Comparison of ENCODE assay signal across 12 cellular contexts in genomic region chr18:58013241-58014211, GRCh38. TPM values are rescaled to one million over a fixed set of nuclear protein-coding genes. Genes with fewer than 3 reads are reported as not detected.
DNase-seq lines count a peak whose midpoint lies in the region; ATAC-seq, FAIRE-seq and TF ChIP-seq lines count a peak whose summit lies in the region.
"Had no signal": no experiment of that assay in that cellular context is flagged by ENCODE, and none has a peak within 500 bp of the region (broad histone marks: within the 10 kb centered on the region; RNA-seq: fewer than 3 reads in every experiment).

No MANE protein-coding gene starts in this region.

- no peak overlapping the region for H3K4me3 ChIP-seq in IMR-90 (ENCODE audit: insufficient read depth, low read depth, low read length)
- no peak overlapping the region for H3K4me3 ChIP-seq in bronchial epithelial cell (ENCODE audit: low read depth, low read length)
- no peak overlapping the region for H3K4me3 ChIP-seq in mesendoderm (ENCODE audit: low read length)
- H3K4me3 ChIP-seq: BLaER1 treated with 17β-estradiol and CSF1 and Interleukin-3, amounts not matched to agents 10 nM and 100 nM had no signal

- no peak overlapping the region for H2BK15ac ChIP-seq in IMR-90 (ENCODE audit: low read depth, low read length)
- H2BK15ac ChIP-seq in mesendoderm (replicated peaks; ENCODE audit: low read depth) = no peak overlapping the region

- H3K18ac ChIP-seq in IMR-90 (ENCODE audit: low read depth, low read length) (no peak overlapping the region), mesendoderm (ENCODE audit: low read length) (no peak overlapping the region)

- no peak overlapping the region for H2AK5ac ChIP-seq in IMR-90 (ENCODE audit: low read depth, low read length)
- no peak overlapping the region for H2AK5ac ChIP-seq in mesendoderm (ENCODE audit: low read length)

- H3K14ac ChIP-seq in IMR-90 (replicated peaks; ENCODE audit: low read depth, low read length) = peak overlapping the region; percentile 43; the same call in 1 of the 2 replicates

- H3K4me2 ChIP-seq in IMR-90 (ENCODE audit: low read depth, low read length) = no peak overlapping the region
- no peak overlapping the region for H3K4me2 ChIP-seq in mesendoderm (ENCODE audit: low read length)

- H3K9ac ChIP-seq in IMR-90 (ENCODE audit: low read depth, low read length) = no peak overlapping the region
- H3K9ac ChIP-seq in mesendoderm (ENCODE audit: low read length) = no peak overlapping the region
- H3K9ac ChIP-seq: BLaER1 treated with 17β-estradiol and CSF1 and Interleukin-3, amounts not matched to agents 10 nM and 100 nM had no signal

- no peak for ATAC-seq in IMR-90 (ENCODE audit: low read depth)
- no peak for ATAC-seq in HG02885 (IDR thresholded peaks at IDR 0.05; ENCODE audit: poor library complexity, unreplicated experiment)
- ATAC-seq in HG03521 (IDR thresholded peaks at IDR 0.05; ENCODE audit: unreplicated experiment) = no peak

- H3K9me3 ChIP-seq in IMR-90 (ENCODE audit: control insufficient read depth, insufficient read depth, low read length) = peaks cover 3% of the 10 kb centered on the region

- H3K27me3 ChIP-seq in IMR-90 (ENCODE audit: control insufficient read depth, insufficient read depth, low read length) (no peaks in the 10 kb centered on the region; the same call in 1 of the 2 replicates), bronchial epithelial cell (ENCODE audit: control insufficient read depth, insufficient read depth, low read length) (no peaks in the 10 kb centered on the region), mesendoderm (ENCODE audit: insufficient read depth, low read length, poor library complexity) (no peaks in the 10 kb centered on the region)
- H3K27me3 ChIP-seq: BLaER1 treated with 17β-estradiol and CSF1 and Interleukin-3, amounts not matched to agents 10 nM and 100 nM had no signal

- H3K27ac Mint-ChIP-seq in activated T-helper 1 cell treated with anti-CD3 and anti-CD28 coated beads, Interleukin-12 subunit alpha, Interleukin-12 subunit beta, Interleukin-2, Interleukin-4 antibody, amounts not matched to agents 30 ng/mL and 10 ng/mL and 1 ng/mL, durations not matched to agents 14 hours and 24 hours and 36 hours = no peak overlapping the region
- H3K27ac Mint-ChIP-seq: memory B cell had no signal

- H3K36me3 ChIP-seq in IMR-90 (ENCODE audit: control insufficient read depth, insufficient read depth, low read length) = no peaks in the 10 kb centered on the region
- H3K36me3 ChIP-seq in bronchial epithelial cell (ENCODE audit: control insufficient read depth, insufficient read depth, low read length) = no peaks in the 10 kb centered on the region
- H3K36me3 ChIP-seq in mesendoderm (ENCODE audit: control insufficient read depth, insufficient read depth, low read length) = no peaks in the 10 kb centered on the region
- H3K36me3 ChIP-seq: BLaER1 treated with 17β-estradiol and CSF1 and Interleukin-3, amounts not matched to agents 10 nM and 100 nM had no signal

- no peak overlapping the region for H2AK9ac ChIP-seq in IMR-90 (replicated peaks; ENCODE audit: low read depth, low read length, poor library complexity)

- in situ Hi-C loops in IMR-90 (cut with MboI; ENCODE audit: low sequenced_read_pairs) = no loop called here

- H3K4ac ChIP-seq in IMR-90 (ENCODE audit: low read depth, low read length) = no peak overlapping the region
- H3K4ac ChIP-seq in mesendoderm (ENCODE audit: low read depth, low read length) = no peak overlapping the region

- peak; percentile 28 for FAIRE-seq in bronchial epithelial cell (lab: Jason Lieb, UNC)
- FAIRE-seq: H1 had no signal

- H4K5ac ChIP-seq in IMR-90 (ENCODE audit: low read depth, low read length) (no peak overlapping the region), mesendoderm (ENCODE audit: low read length) (no peak overlapping the region)

- intact Hi-C loops in IMR-90 (cut with micrococcal nuclease) = no loop called here
- intact Hi-C loops in activated T-helper 1 cell treated with anti-CD3 and anti-CD28 coated beads, Interleukin-12 subunit alpha, Interleukin-12 subunit beta, Interleukin-2, Interleukin-4 antibody, amounts not matched to agents 30 ng/mL and 10 ng/mL and 1 ng/mL, durations not matched to agents 14 hours and 24 hours and 36 hours (cut with micrococcal nuclease) = no loop called here

- no peak overlapping the region for H2BK5ac ChIP-seq in IMR-90 (ENCODE audit: low read depth, low read length, poor library complexity, severe bottlenecking)
- no peak overlapping the region for H2BK5ac ChIP-seq in mesendoderm (ENCODE audit: low read length)

- H4K8ac ChIP-seq in IMR-90 (ENCODE audit: low read depth in 2 of 2, low read length in 2 of 2) (no peak overlapping the region), mesendoderm (ENCODE audit: low read depth, low read length) (no peak overlapping the region)

- TF ChIP-seq POLR2A in IMR-90 (IDR thresholded peaks at IDR 0.05; ENCODE audit: low read depth, low read length) = no peak

- H3K56ac ChIP-seq in IMR-90 (ENCODE audit: extremely low read depth, insufficient read depth, low read length) (no peak overlapping the region), mesendoderm (ENCODE audit: low read length) (no peak overlapping the region)

- H3K9me3 Mint-ChIP-seq in activated T-helper 1 cell treated with anti-CD3 and anti-CD28 coated beads, Interleukin-12 subunit alpha, Interleukin-12 subunit beta, Interleukin-2, Interleukin-4 antibody, amounts not matched to agents 30 ng/mL and 10 ng/mL and 1 ng/mL, durations not matched to agents 14 hours and 24 hours and 36 hours = no peaks in the 10 kb centered on the region

- H3K36me3 Mint-ChIP-seq in activated T-helper 1 cell treated with anti-CD3 and anti-CD28 coated beads, Interleukin-12 subunit alpha, Interleukin-12 subunit beta, Interleukin-2, Interleukin-4 antibody, amounts not matched to agents 30 ng/mL and 10 ng/mL and 1 ng/mL, durations not matched to agents 14 hours and 24 hours and 36 hours (ENCODE audit: low read depth) = no peaks in the 10 kb centered on the region

- H2BK120ac ChIP-seq in IMR-90 (ENCODE audit: low read depth, low read length) (no peak overlapping the region), mesendoderm (ENCODE audit: low read depth, low read length) (no peak overlapping the region)

- no peaks in the 10 kb centered on the region for H3K9me1 ChIP-seq in IMR-90 (ENCODE audit: insufficient read depth, low read length)

- POLR2A ChIA-PET in IMR-90 (lab: Charles Lee; ENCODE audit: unreplicated experiment) = no interaction called here

- BruUV-seq in IMR-90 (replicated peaks; lab: Mats Ljungman, UMichigan) = no TSS peak

- dilution Hi-C loops in IMR-90 (cut with HindIII; ENCODE audit: low sequenced_read_pairs, unreplicated experiment) = no loop called here

- no peak overlapping the region for H3K27ac ChIP-seq in IMR-90 (ENCODE audit: insufficient read depth, low read length)
- H3K27ac ChIP-seq in mesendoderm (ENCODE audit: low read depth, low read length) = no peak overlapping the region
- H3K27ac ChIP-seq: BLaER1 treated with 17β-estradiol and CSF1 and Interleukin-3, amounts not matched to agents 10 nM and 100 nM had no signal

- no peak overlapping the region for H2AFZ ChIP-seq in IMR-90 (replicated peaks; ENCODE audit: low read length, poor library complexity)

- H3K79me2 ChIP-seq in mesendoderm (ENCODE audit: control insufficient read depth, insufficient read depth, low read length) = no peaks in the 10 kb centered on the region

- no peaks in the 10 kb centered on the region for H3K79me1 ChIP-seq in IMR-90 (ENCODE audit: low read depth in 1 of 2, low read length in 2 of 2)
- H3K79me1 ChIP-seq in mesendoderm (ENCODE audit: low read length) = no peaks in the 10 kb centered on the region

- CTCF ChIA-PET in IMR-90 (lab: Yijun Ruan, JAX) = no interaction called here

- peaks cover 6% of the 10 kb centered on the region for H3K27me3 Mint-ChIP-seq in activated T-helper 1 cell treated with anti-CD3 and anti-CD28 coated beads, Interleukin-12 subunit alpha, Interleukin-12 subunit beta, Interleukin-2, Interleukin-4 antibody, amounts not matched to agents 30 ng/mL and 10 ng/mL and 1 ng/mL, durations not matched to agents 14 hours and 24 hours and 36 hours (ENCODE audit: insufficient read depth)
- H3K27me3 Mint-ChIP-seq: memory B cell had no signal

- TF ChIP-seq CTCF in IMR-90 (conservative IDR thresholded peaks at IDR 0.05; ENCODE audit: low read depth, low read length) (no peak), bronchial epithelial cell (IDR thresholded peaks at IDR 0.05; ENCODE audit: insufficient read depth, low read length, severe bottlenecking) (no peak)

- H2BK20ac ChIP-seq in IMR-90 (ENCODE audit: low read depth, low read length) = no peak overlapping the region

- H3K4me1 Mint-ChIP-seq in activated T-helper 1 cell treated with anti-CD3 and anti-CD28 coated beads, Interleukin-12 subunit alpha, Interleukin-12 subunit beta, Interleukin-2, Interleukin-4 antibody, amounts not matched to agents 30 ng/mL and 10 ng/mL and 1 ng/mL, durations not matched to agents 14 hours and 24 hours and 36 hours (ENCODE audit: low read depth) = no peaks in the 10 kb centered on the region

- H4K91ac ChIP-seq in IMR-90 (ENCODE audit: insufficient read depth, low read depth, low read length) = no peak overlapping the region

- TF ChIP-seq RAD21 in IMR-90 (IDR thresholded peaks at IDR 0.05; ENCODE audit: low read length) = no peak

- no CpG with 5 or more reads among the region's 8 CpGs for WGBS in IMR-90 (ENCODE audit: extremely low coverage in 2 of 2, insufficient read length in 1 of 2), 2 experiments
- WGBS in mesendoderm (ENCODE audit: extremely low coverage, insufficient coverage, low lambda C conversion rate) = no CpG with 5 or more reads among the region's 8 CpGs

- no peaks in the 10 kb centered on the region for H4K20me1 ChIP-seq in IMR-90 (ENCODE audit: insufficient read depth, low read length)
- H4K20me1 ChIP-seq: BLaER1 treated with 17β-estradiol and CSF1 and Interleukin-3, amounts not matched to agents 10 nM and 100 nM had no signal

- H3K4me3 Mint-ChIP-seq in activated T-helper 1 cell treated with anti-CD3 and anti-CD28 coated beads, Interleukin-12 subunit alpha, Interleukin-12 subunit beta, Interleukin-2, Interleukin-4 antibody, amounts not matched to agents 30 ng/mL and 10 ng/mL and 1 ng/mL, durations not matched to agents 14 hours and 24 hours and 36 hours = no peak overlapping the region

- peak; percentile 80 for DNase-seq in DMS53 (lab: John Stamatoyannopoulos, UW)
- DNase-seq in IMR-90 = peak; percentile 22
- DNase-seq in bronchial epithelial cell (ENCODE audit: low read depth) = peak; percentile 96
- DNase-seq in mesendoderm = peak; percentile 46
- no peak for DNase-seq in activated T-helper 1 cell treated with anti-CD3 and anti-CD28 coated beads, Interleukin-12 subunit alpha, Interleukin-12 subunit beta, Interleukin-2, Interleukin-4 antibody, amounts not matched to agents 30 ng/mL and 10 ng/mL and 1 ng/mL, durations not matched to agents 14 hours and 24 hours and 36 hours (ENCODE audit: low spot score)
- DNase-seq in HK-2 (ENCODE audit: unreplicated experiment) = no peak
- DNase-seq: NCI-H526 treated with DMSO at 0.1 percent for 48 hours had no signal

- H3K23ac ChIP-seq in IMR-90 (ENCODE audit: low read depth, low read length) (no peak overlapping the region; the same call in 1 of the 2 replicates), mesendoderm (ENCODE audit: low read length) (no peak overlapping the region)

- H3K4me1 ChIP-seq in IMR-90 (ENCODE audit: control insufficient read depth, insufficient read depth, low read length) (no peaks in the 10 kb centered on the region; the same call in 1 of the 2 replicates), mesendoderm (ENCODE audit: control insufficient read depth, low read depth, low read length) (no peaks in the 10 kb centered on the region)

RNA-seq across cellular contexts. Expression of gene NEDD4L, which starts 30.5 kb away (rescaled TPM):
- total RNA-seq in IMR-90 (2012; rRNA removed) = 10.0 and 12.8 TPM in 2 replicates
- 10.8 and 10.9 TPM in 2 replicates for polyA plus RNA-seq in IMR-90 (2012; rRNA removed)
- 3.9 and 8.0 TPM in 2 replicates for polyA plus RNA-seq in IMR-90 (2012; cell fraction: cytosol; rRNA removed)
- 12.3 and 32.0 TPM in 2 replicates for polyA plus RNA-seq in IMR-90 (2012; cell fraction: nucleus; rRNA removed; ENCODE audit: low replicate concordance)
- total RNA-seq in bronchial epithelial cell = 11.3 and 14.2 TPM in 2 replicates
- 76.3 TPM for polyA plus RNA-seq in mesendoderm (2013, experiment 1 of 2)
- 81.0 TPM for polyA plus RNA-seq in mesendoderm (2013, experiment 2 of 2)
- 3.4 and 3.8 TPM in 2 replicates for total RNA-seq in activated T-helper 1 cell treated with anti-CD3 and anti-CD28 coated beads, Interleukin-12 subunit alpha, Interleukin-12 subunit beta, Interleukin-2, Interleukin-4 antibody, amounts not matched to agents 30 ng/mL and 10 ng/mL and 1 ng/mL, durations not matched to agents 14 hours and 24 hours and 36 hours

Comparison
In these comparisons a context has a peak if more than half of its experiments do, and no peak if none do; other contexts are left out.
1. DNase-seq: peak in DMS53 (single experiment), IMR-90 (single experiment), bronchial epithelial cell (single experiment) and mesendoderm (single experiment); none in activated T-helper 1 cell treated with anti-CD3 and anti-CD28 coated beads, Interleukin-12 subunit alpha, Interleukin-12 subunit beta, Interleukin-2, Interleukin-4 antibody, amounts not matched to agents 30 ng/mL and 10 ng/mL and 1 ng/mL, durations not matched to agents 14 hours and 24 hours and 36 hours (single experiment) and HK-2 (single experiment).